ENCODE assay signal across 9 cellular contexts in the genomic region with DNA sequence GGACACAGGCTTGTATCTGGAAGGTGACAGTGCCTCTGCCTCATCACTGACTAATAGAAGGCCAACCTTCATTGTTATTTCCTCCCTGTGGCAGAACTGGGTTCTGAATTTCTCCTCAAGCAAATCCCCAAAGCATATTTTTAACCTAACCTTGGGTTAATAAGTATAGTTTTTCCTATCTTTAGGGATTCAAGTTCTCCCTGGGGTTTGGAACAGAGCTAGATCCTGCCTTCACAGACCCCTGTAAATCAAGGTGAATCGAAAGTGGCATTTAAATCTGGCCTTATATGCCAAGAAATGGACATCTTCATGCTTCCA. TPM values are rescaled to one million over a fixed set of nuclear protein-coding genes. Genes with fewer than 3 reads are reported as not detected.
DNase-seq lines count a peak whose midpoint lies in the region; ATAC-seq, FAIRE-seq and TF ChIP-seq lines count a peak whose summit lies in the region.
"Had no signal": no experiment of that assay in that cellular context is flagged by ENCODE, and none has a peak within 500 bp of the region (broad histone marks: within the 10 kb centered on the region; RNA-seq: fewer than 3 reads in every experiment).

No MANE protein-coding gene starts in this region.

- peak overlapping the region; percentile 41; the same call in 1 of the 2 replicates for H2AFZ ChIP-seq in DND-41 (ENCODE audit: low read depth, low read length)
- H2AFZ ChIP-seq in Loucy (ENCODE audit: low read length): 0 out of 2 replicates have a peak overlapping the region, but pooled peaks have one; percentile 9
- no peak overlapping the region for H2AFZ ChIP-seq in K562 (ENCODE audit: low read depth, low read length)
- H2AFZ ChIP-seq in neural progenitor cell (replicated peaks): no peak overlapping the region

- H3F3A ChIP-seq in Loucy (ENCODE audit: low read depth) (0 out of 2 replicates have a peak, but pooled peaks cover 6% of the 10 kb centered on the region), neural progenitor cell (ENCODE audit: low read depth) (peaks cover 27% of the 10 kb centered on the region)

- no peaks in the 10 kb centered on the region for H3K9me1 ChIP-seq in K562 (ENCODE audit: control insufficient read depth, insufficient read depth, low read length)

- CTCF ChIA-PET in K562 (lab: Yijun Ruan, JAX; ENCODE audit: low intra/inter-chr PET ratio): interaction anchor here (0.7 to 3.0 kb wide), 7 partner anchors 109 to 547 kb away, joined by 3 to 21 read pairs (median 3); no protein-coding TSS in a partner anchor

- in situ Hi-C loops in K562 (cut with MboI): loop anchor here (5.0 to 10.0 kb wide), 2 partner anchors 172 to 544 kb away; no protein-coding TSS in a partner anchor

- TF ChIP-seq POLR2A in K562 (conservative IDR thresholded peaks at IDR 0.05): no peak

- H3K27ac ChIP-seq in DND-41 (ENCODE audit: low read length): peak overlapping the region; percentile 97
- H3K27ac ChIP-seq in K562 (ENCODE audit: extremely low read depth, low read depth, low read length): no peak overlapping the region
- H3K27ac ChIP-seq in neural progenitor cell: no peak overlapping the region
- H3K27ac ChIP-seq: gastroesophageal sphincter had no signal

- H3K79me2 ChIP-seq in DND-41 (ENCODE audit: insufficient read depth, low read length) (peaks cover 53% of the 10 kb centered on the region), Loucy (ENCODE audit: insufficient read depth, low read length) (peaks cover 8% of the 10 kb centered on the region; the same call in 1 of the 2 replicates), K562 (ENCODE audit: control insufficient read depth, insufficient read depth, low read length) (no peaks in the 10 kb centered on the region), neural progenitor cell (ENCODE audit: low read depth) (no peaks in the 10 kb centered on the region)

- no peak for FAIRE-seq in K562 (lab: Jason Lieb, UNC)

- no peaks in the 10 kb centered on the region for H3K36me3 Mint-ChIP-seq in neural progenitor cell

- H3K4me3 ChIP-seq in DND-41 (ENCODE audit: low read depth in 1 of 2, low read length in 2 of 2) (peak overlapping the region in 1 of 2 experiments; percentile 47; a peak in 1 of 4 replicates), Loucy (ENCODE audit: low read length, poor library complexity, severe bottlenecking) (no peak overlapping the region), K562 (no peak overlapping the region), neural progenitor cell (no peak overlapping the region)
- H3K4me3 ChIP-seq: gastroesophageal sphincter had no signal

- no peak for TF ChIP-seq CTCF in DND-41 (IDR thresholded peaks at IDR 0.05; ENCODE audit: borderline replicate concordance, extremely low read depth, low read length, poor library complexity, severe bottlenecking)
- TF ChIP-seq CTCF in Loucy (conservative IDR thresholded peaks at IDR 0.05; ENCODE audit: low read length): peak; percentile 3; the same call in 1 of the 2 replicates
- TF ChIP-seq CTCF in K562 (IDR thresholded peaks at IDR 0.05 in 2 of 3, conservative IDR thresholded peaks at IDR 0.05 in 1 of 3; ENCODE audit: insufficient read depth in 2 of 3, low read depth in 1 of 3, low read length in 3 of 3): peak in 1 of 3 experiments; percentile 25; a peak in 1 of 6 replicates
- TF ChIP-seq CTCF in neural progenitor cell (IDR thresholded peaks at IDR 0.05): no peak

- H3K9me2 ChIP-seq in Loucy (replicated peaks; ENCODE audit: low read depth, low read length): no peaks in the 10 kb centered on the region

- H3K27me3 Mint-ChIP-seq in neural progenitor cell (ENCODE audit: insufficient read depth, low read depth): peaks cover 10% of the 10 kb centered on the region

- DNase-seq in DND-41: no peak
- no peak for DNase-seq in K562 (ENCODE audit: extremely low read depth in 1 of 4, low spot score in 3 of 4)
- no peak for DNase-seq in neural progenitor cell (ENCODE audit: low spot score)
- DNase-seq in NCI-H1417 (lab: John Stamatoyannopoulos, UW): no peak
- no peak for DNase-seq in NCI-H748 (lab: John Stamatoyannopoulos, UW; ENCODE audit: unreplicated experiment)
- no peak for DNase-seq in stimulated activated CD4-positive, alpha-beta T cell treated with anti-CD3 and anti-CD28 coated beads, Interleukin-12 subunit alpha, Interleukin-12 subunit beta, amount 100 ng/mL, for 4 hours

- no TSS peak for BruUV-seq in K562 (replicated peaks; lab: Mats Ljungman, UMichigan)

- peak overlapping the region; percentile 12 for H3K27ac Mint-ChIP-seq in neural progenitor cell
- H3K27ac Mint-ChIP-seq: nephron had no signal

- H3K9me3 Mint-ChIP-seq in neural progenitor cell: peaks cover 3% of the 10 kb centered on the region
- H3K9me3 Mint-ChIP-seq: nephron had no signal

- H3K4me3 Mint-ChIP-seq in neural progenitor cell: no peak overlapping the region
- H3K4me3 Mint-ChIP-seq: nephron had no signal

- TF ChIP-seq EP300 in K562 (IDR thresholded peaks at IDR 0.05; ENCODE audit: low read length): no peak

- POLR2A ChIA-PET in K562 (lab: Yijun Ruan, JAX): interaction anchor here (0.6 to 0.9 kb wide), 6 partner anchors 9 to 613 kb away, joined by 3 to 5 read pairs (median 4); no protein-coding TSS in a partner anchor

- H3K4me2 ChIP-seq in DND-41 (ENCODE audit: insufficient read depth, low read length): peak overlapping the region; percentile 61
- peak overlapping the region; percentile 80 for H3K4me2 ChIP-seq in Loucy (ENCODE audit: low read depth, low read length, poor library complexity, severe bottlenecking)
- no peak overlapping the region for H3K4me2 ChIP-seq in K562 (ENCODE audit: insufficient read depth, low read length)
- no peak overlapping the region for H3K4me2 ChIP-seq in neural progenitor cell

- TF ChIP-seq RAD21 in K562 (CRISPR knock-in tag; conservative IDR thresholded peaks at IDR 0.05 in 1 of 2, IDR thresholded peaks at IDR 0.05 in 1 of 2): no peak

- no peaks in the 10 kb centered on the region for H3K27me3 ChIP-seq in DND-41 (ENCODE audit: insufficient read depth, low read length, poor library complexity)
- no peaks in the 10 kb centered on the region for H3K27me3 ChIP-seq in Loucy (ENCODE audit: insufficient read depth, low read length, poor library complexity, severe bottlenecking)
- peaks cover 7 to 17% of the 10 kb centered on the region in 2 experiments; a peak in 4 of 5 replicates for H3K27me3 ChIP-seq in K562 (ENCODE audit: control insufficient read depth in 2 of 2, insufficient read depth in 2 of 2, low read length in 2 of 2)
- no peaks in the 10 kb centered on the region for H3K27me3 ChIP-seq in neural progenitor cell
- H3K27me3 ChIP-seq: gastroesophageal sphincter had no signal

- no peak for ATAC-seq in DND-41 (ENCODE audit: insufficient read depth, low read depth)
- no peak for ATAC-seq in K562

- H3K9me3 ChIP-seq in DND-41 (ENCODE audit: insufficient read depth, low read length, severe bottlenecking) (no peaks in the 10 kb centered on the region), Loucy (ENCODE audit: insufficient read depth, low read depth, low read length) (no peaks in the 10 kb centered on the region), K562 (replicated peaks; ENCODE audit: control insufficient read depth, insufficient read depth, low read depth, low read length) (no peaks in the 10 kb centered on the region), neural progenitor cell (ENCODE audit: low read depth) (no peaks in the 10 kb centered on the region)
- H3K9me3 ChIP-seq: gastroesophageal sphincter had no signal

- intact Hi-C loops in K562 (cut with micrococcal nuclease): loop anchor here (1.0 to 5.0 kb wide), 5 partner anchors 111 to 214 kb away; no protein-coding TSS in a partner anchor

- H3K4me1 Mint-ChIP-seq in neural progenitor cell: peaks cover 42% of the 10 kb centered on the region

- H3K9ac ChIP-seq in DND-41 (ENCODE audit: low read depth, low read length): peak overlapping the region; percentile 67
- H3K9ac ChIP-seq in Loucy (ENCODE audit: low read depth, low read length, poor library complexity, severe bottlenecking): no peak overlapping the region
- H3K9ac ChIP-seq in K562 (ENCODE audit: insufficient read depth in 1 of 2, low read depth in 2 of 2, low read length in 2 of 2): no peak overlapping the region
- H3K9ac ChIP-seq in neural progenitor cell: no peak overlapping the region

- no peaks in the 10 kb centered on the region for H3K36me3 ChIP-seq in DND-41 (ENCODE audit: insufficient read depth, low read length)
- H3K36me3 ChIP-seq in Loucy (ENCODE audit: insufficient read depth, low read length): no peaks in the 10 kb centered on the region
- no peaks in the 10 kb centered on the region for H3K36me3 ChIP-seq in K562 (ENCODE audit: control insufficient read depth, insufficient read depth, low read length)
- H3K36me3 ChIP-seq in neural progenitor cell: no peaks in the 10 kb centered on the region
- H3K36me3 ChIP-seq: gastroesophageal sphincter had no signal

- 0% methylated on average over 1 of the region's 1 CpG for WGBS in K562 (ENCODE audit: insufficient coverage, low coverage, missing lambda C conversion rate)

- no peaks in the 10 kb centered on the region for H4K20me1 ChIP-seq in DND-41 (ENCODE audit: insufficient read depth, low read length)
- no peaks in the 10 kb centered on the region for H4K20me1 ChIP-seq in Loucy (ENCODE audit: insufficient read depth, low read length, poor library complexity, severe bottlenecking)
- H4K20me1 ChIP-seq in K562 (replicated peaks; ENCODE audit: control insufficient read depth, insufficient read depth, low read length): peaks cover 2% of the 10 kb centered on the region; the same call in 1 of the 2 replicates
- H4K20me1 ChIP-seq in neural progenitor cell (ENCODE audit: low read depth): no peaks in the 10 kb centered on the region

- H3K4me1 ChIP-seq in DND-41 (ENCODE audit: insufficient read depth, low read length): peaks cover 99% of the 10 kb centered on the region
- H3K4me1 ChIP-seq in Loucy (ENCODE audit: insufficient read depth, low read length, poor library complexity, severe bottlenecking): peaks cover 65% of the 10 kb centered on the region
- H3K4me1 ChIP-seq in K562 (replicated peaks in 1 of 2; ENCODE audit: control insufficient read depth in 2 of 2, insufficient read depth in 2 of 2, low read length in 2 of 2): no peaks in the 10 kb centered on the region; a peak in 2 of 5 replicates
- H3K4me1 ChIP-seq in neural progenitor cell: peaks cover 37% of the 10 kb centered on the region

RNA-seq across cellular contexts. Expression of a gene that starts 4.4 kb away (rescaled TPM):
- total RNA-seq in K562 (2011; cell fraction: chromatin; rRNA removed; ENCODE audit: low replicate concordance): not detected in 2 replicates
- total RNA-seq in K562 (2011; cell fraction: nucleolus; rRNA removed): not detected in 2 replicates
- total RNA-seq in K562 (2011; cell fraction: nucleoplasm; rRNA removed): not detected in 2 replicates
- not detected in 2 replicates for total RNA-seq in K562 (2014; rRNA removed)
- total RNA-seq in K562 (2014; rRNA removed; fragmentation: Illumina TruSeq; extraction: Trizol): not detected in 2 replicates
- 0.07 TPM in 1 of 2 replicates, not detected in the other for total RNA-seq in K562 (2015; rRNA removed; fragmentation: Illumina TruSeq; extraction: Trizol)
- total RNA-seq in K562 (2021): 0.27 TPM in 1 of 2 replicates, not detected in the other
- polyA plus RNA-seq in K562 (2011; rRNA removed): 0.05 and 0.15 TPM in 2 replicates
- 0.19 TPM in 1 of 2 replicates, not detected in the other for polyA plus RNA-seq in K562 (2011; cell fraction: cytosol; rRNA removed)
- polyA plus RNA-seq in K562 (2011; cell fraction: nucleus; rRNA removed): not detected in 2 replicates
- 0.12 and 0.15 TPM in 2 replicates for polyA plus RNA-seq in K562 (2012)
- polyA plus RNA-seq in K562 (2014; fragmentation: Illumina TruSeq; extraction: Trizol): not detected in 2 replicates
- not detected for polyA plus RNA-seq in K562 (2014; fragmentation: Nextera tagmentation; extraction: Ambion mirVana)
- polyA plus RNA-seq in K562 (2014; rRNA removed): 0.22 TPM in 1 of 2 replicates, not detected in the other
- not detected in 2 replicates for polyA minus RNA-seq in K562 (2011; rRNA and poly(A)+ RNA removed)
- not detected in 2 replicates for polyA minus RNA-seq in K562 (2011; cell fraction: cytosol; rRNA and poly(A)+ RNA removed)
- not detected in 2 replicates for polyA minus RNA-seq in K562 (2011; cell fraction: nucleus; rRNA and poly(A)+ RNA removed)
- total RNA-seq in neural progenitor cell (ENCODE audit: low replicate concordance): not detected in 2 replicates

RNA-seq across cellular contexts. Expression of a gene that starts 22.6 kb away (rescaled TPM):
- not detected in 2 replicates for total RNA-seq in K562 (2011; cell fraction: chromatin; rRNA removed; ENCODE audit: low replicate concordance)
- total RNA-seq in K562 (2011; cell fraction: nucleolus; rRNA removed): not detected in 2 replicates
- not detected in 2 replicates for total RNA-seq in K562 (2011; cell fraction: nucleoplasm; rRNA removed)
- not detected in 2 replicates for total RNA-seq in K562 (2014; rRNA removed)
- total RNA-seq in K562 (2014; rRNA removed; fragmentation: Illumina TruSeq; extraction: Trizol): not detected in 2 replicates
- 0.15 TPM in 1 of 2 replicates, not detected in the other for total RNA-seq in K562 (2015; rRNA removed; fragmentation: Illumina TruSeq; extraction: Trizol)
- total RNA-seq in K562 (2021): 0.36 and 0.44 TPM in 2 replicates
- not detected in 2 replicates for polyA plus RNA-seq in K562 (2011; rRNA removed)
- 0.10 TPM in 1 of 2 replicates, not detected in the other for polyA plus RNA-seq in K562 (2011; cell fraction: cytosol; rRNA removed)
- not detected in 2 replicates for polyA plus RNA-seq in K562 (2011; cell fraction: nucleus; rRNA removed)
- polyA plus RNA-seq in K562 (2012): 0.17 and 0.33 TPM in 2 replicates
- polyA plus RNA-seq in K562 (2014; fragmentation: Illumina TruSeq; extraction: Trizol): 0.13 TPM in 1 of 2 replicates, not detected in the other
- under 1 TPM in 1 of 2 experiments, not detected in 1; 0.08 TPM for polyA plus RNA-seq in K562 (2014; fragmentation: Nextera tagmentation; extraction: Ambion mirVana)
- not detected in 2 replicates for polyA plus RNA-seq in K562 (2014; rRNA removed)
- 0.11 TPM in 1 of 2 replicates, not detected in the other for polyA minus RNA-seq in K562 (2011; rRNA and poly(A)+ RNA removed)
- polyA minus RNA-seq in K562 (2011; cell fraction: cytosol; rRNA and poly(A)+ RNA removed): not detected in 2 replicates
- 0.13 TPM in 1 of 2 replicates, not detected in the other for polyA minus RNA-seq in K562 (2011; cell fraction: nucleus; rRNA and poly(A)+ RNA removed)
- not detected in 2 replicates for total RNA-seq in neural progenitor cell (ENCODE audit: low replicate concordance)

Comparison
In these comparisons a context has a peak if more than half of its experiments do, and no peak if none do; other contexts are left out.
1. H2AFZ ChIP-seq: peak in DND-41 (single experiment) and Loucy (single experiment); none in K562 (single experiment) and neural progenitor cell (single experiment).
2. H3K4me2 ChIP-seq: peak in DND-41 (single experiment) and Loucy (single experiment); none in K562 (single experiment) and neural progenitor cell (single experiment).